Comparison of ENCODE assay signal across 1 cellular context in the genomic region with DNA sequence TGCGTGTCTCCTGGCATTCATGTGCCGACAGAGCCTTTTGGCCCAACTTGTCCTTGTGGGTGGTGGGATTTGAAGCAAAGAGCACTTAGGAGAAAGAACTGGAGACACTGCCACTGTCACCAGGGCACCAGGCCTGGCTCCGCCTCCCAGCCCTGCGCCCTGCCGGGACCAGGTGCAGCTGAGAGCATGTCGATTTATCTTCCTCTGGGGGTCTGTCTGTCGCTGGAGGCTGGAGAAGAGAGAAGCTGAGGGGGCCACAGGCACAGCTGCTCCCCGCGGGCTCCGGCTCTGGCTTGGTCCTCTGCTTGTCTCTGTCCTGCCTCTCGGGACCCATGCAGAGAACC.
TF ChIP-seq lines count a peak whose summit lies in the region.

No MANE protein-coding gene starts in this region.

TF ChIP-seq in K562, 482 proteins besides CTCF, POLR2A, EP300 and RAD21:
- TF ChIP-seq ZBTB17 (CRISPR knock-in tag; IDR thresholded peaks at IDR 0.05) = no peak
- 0 out of 2 replicates have a peak, but pooled peaks have one; percentile 13 for TF ChIP-seq RBFOX2 (IDR thresholded peaks at IDR 0.05; ENCODE audit: low read depth, low read length)
